28 cellular contexts compared by ENCODE assay signal in the genomic region with DNA sequence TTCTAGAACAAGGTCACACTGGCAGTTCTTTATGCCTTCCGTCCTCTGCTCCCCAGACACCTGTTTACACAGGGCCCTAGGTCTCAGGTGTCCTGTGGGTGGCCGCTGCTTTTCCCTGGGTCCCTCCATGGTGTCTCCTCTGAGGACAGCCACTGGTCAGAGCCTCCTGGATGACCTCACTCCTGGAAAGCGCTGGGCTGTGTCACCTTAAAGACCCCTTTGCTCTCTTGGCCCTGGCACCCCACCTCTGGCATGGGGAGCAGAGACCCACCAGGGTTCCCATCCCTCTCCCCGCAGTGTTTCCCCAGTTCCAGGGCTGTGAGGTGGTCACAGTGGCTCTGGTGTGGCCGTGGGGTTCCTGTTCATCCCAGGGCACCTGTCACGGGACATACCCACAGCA. TPM values are rescaled to one million over a fixed set of nuclear protein-coding genes. Genes with fewer than 3 reads are reported as not detected.
"Had no signal": no experiment of that assay in that cellular context is flagged by ENCODE, and none has a peak within 500 bp of the region (broad histone marks: within the 10 kb centered on the region; RNA-seq: fewer than 3 reads in every experiment).

No MANE protein-coding gene starts in this region.

- H3K27ac Mint-ChIP-seq: activated T-helper 1 cell treated with anti-CD3 and anti-CD28 coated beads, Interleukin-12 subunit alpha, Interleukin-12 subunit beta, Interleukin-2, Interleukin-4 antibody, amounts not matched to agents 30 ng/mL and 10 ng/mL and 1 ng/mL, durations not matched to agents 14 hours and 24 hours and 36 hours; stimulated activated naive B cell treated with anti-CD40 and anti-IgM and Interleukin-4, amounts not matched to agents 10 μg/mL and 1 μg/mL and 100 μg/mL, for 72 hours; T-helper 2 cell treated with Interferon-gamma antibody and Interleukin-4, amounts not matched to agents 5 μg/mL and 100 μg/mL, for 36 hours had no signal

- H3K4me1 ChIP-seq: vagina had no signal

- H3K4me3 ChIP-seq: heart right ventricle, lung, vagina had no signal

- H3K4me3 Mint-ChIP-seq: activated CD4-positive, alpha-beta memory T cell treated with anti-CD3 and anti-CD28 coated beads, Interleukin-2, amount 10 ng/mL, durations not matched to agents 7 days and 5 days; activated CD4-positive, alpha-beta T cell treated with anti-CD3 and anti-CD28 coated beads, Interleukin-2, amount 10 ng/mL, durations not matched to agents 24 days and 14 days; activated T-helper 1 cell treated with anti-CD3 and anti-CD28 coated beads, Interleukin-12 subunit alpha, Interleukin-12 subunit beta, Interleukin-2, Interleukin-4 antibody, amounts not matched to agents 30 ng/mL and 10 ng/mL and 1 ng/mL, durations not matched to agents 14 hours and 24 hours and 36 hours; brain; stimulated activated naive B cell treated with anti-CD40 and anti-IgM and Interleukin-4, amounts not matched to agents 10 μg/mL and 1 μg/mL and 100 μg/mL, for 72 hours; T-helper 2 cell treated with Interferon-gamma antibody and Interleukin-4, amounts not matched to agents 5 μg/mL and 100 μg/mL, for 36 hours had no signal

- ATAC-seq: activated CD4-positive, CD25-positive, alpha-beta regulatory T cell treated with anti-CD3 and anti-CD28 coated beads, Interleukin-2, amount 50 U/mL, for 24 hours; heart right ventricle; left colon; sciatic nerve; stimulated activated naive B cell treated with anti-CD40 and anti-IgM and Interleukin-4, amounts not matched to agents 10 μg/mL and 1 μg/mL and 100 μg/mL, for 72 hours had no signal

- FAIRE-seq: small intestine had no signal

- H3K36me3 Mint-ChIP-seq: brain, naive B cell had no signal

- H3K9me3 ChIP-seq: heart right ventricle, vagina had no signal

- H3K9me3 Mint-ChIP-seq: activated CD4-positive, alpha-beta memory T cell treated with anti-CD3 and anti-CD28 coated beads, Interleukin-2, amount 10 ng/mL, durations not matched to agents 7 days and 5 days; activated CD4-positive, alpha-beta T cell treated with anti-CD3 and anti-CD28 coated beads, Interleukin-2, amount 10 ng/mL, durations not matched to agents 24 days and 14 days; activated T-helper 1 cell treated with anti-CD3 and anti-CD28 coated beads, Interleukin-12 subunit alpha, Interleukin-12 subunit beta, Interleukin-2, Interleukin-4 antibody, amounts not matched to agents 30 ng/mL and 10 ng/mL and 1 ng/mL, durations not matched to agents 14 hours and 24 hours and 36 hours; stimulated activated naive B cell treated with anti-CD40 and anti-IgM and Interleukin-4, amounts not matched to agents 10 μg/mL and 1 μg/mL and 100 μg/mL, for 72 hours; T-helper 2 cell treated with Interferon-gamma antibody and Interleukin-4, amounts not matched to agents 5 μg/mL and 100 μg/mL, for 36 hours had no signal

- H3K27me3 ChIP-seq: vagina had no signal

- H3K27ac ChIP-seq: vagina, VCaP had no signal

- H3K36me3 ChIP-seq: heart right ventricle, vagina had no signal

- DNase-seq: activated CD4-positive, alpha-beta memory T cell treated with anti-CD3 and anti-CD28 coated beads, Interleukin-2, amount 10 ng/mL, durations not matched to agents 7 days and 5 days; activated CD4-positive, alpha-beta T cell treated with anti-CD3 and anti-CD28 coated beads, Interleukin-2, amount 10 ng/mL, durations not matched to agents 24 days and 14 days; activated naive CD4-positive, alpha-beta T cell treated with Interleukin-2 at 50 U/mL for 16 hours; anterior cingulate cortex; caudate nucleus; dermis blood vessel endothelial cell; effector CD8-positive, alpha-beta T cell; erythroblast; foreskin fibroblast; islet precursor cell; left colon; naive B cell; occipital lobe; small intestine; stimulated activated CD4-positive, alpha-beta T cell treated with anti-CD3 and anti-CD28 coated beads, Interleukin-2, amount 100 ng/mL, for 48 hours; stimulated activated CD8-positive, alpha-beta memory T cell treated with anti-CD3 and anti-CD28 coated beads, Interleukin-4, amount 100 ng/mL, for 48 hours; stimulated activated naive B cell treated with anti-CD40 and anti-IgM and Interleukin-4, amounts not matched to agents 10 μg/mL and 1 μg/mL and 100 μg/mL, for 72 hours; trophoblast cell had no signal

RNA-seq across cellular contexts. Expression of gene NTSR1, which starts 33.9 kb away (rescaled TPM):
- total RNA-seq: activated CD4-positive, alpha-beta memory T cell treated with anti-CD3 and anti-CD28 coated beads, Interleukin-2, amount 10 ng/mL, durations not matched to agents 7 days and 5 days; activated CD4-positive, alpha-beta T cell treated with anti-CD3 and anti-CD28 coated beads, Interleukin-2, amount 10 ng/mL, durations not matched to agents 24 days and 14 days; activated T-helper 1 cell treated with anti-CD3 and anti-CD28 coated beads, Interleukin-12 subunit alpha, Interleukin-12 subunit beta, Interleukin-2, Interleukin-4 antibody, amounts not matched to agents 30 ng/mL and 10 ng/mL and 1 ng/mL, durations not matched to agents 14 hours and 24 hours and 36 hours; dermis blood vessel endothelial cell; mesenteric fat pad had no signal
- polyA plus RNA-seq: heart right ventricle had no signal
